9 cellular contexts compared by ENCODE assay signal in the genomic region with DNA sequence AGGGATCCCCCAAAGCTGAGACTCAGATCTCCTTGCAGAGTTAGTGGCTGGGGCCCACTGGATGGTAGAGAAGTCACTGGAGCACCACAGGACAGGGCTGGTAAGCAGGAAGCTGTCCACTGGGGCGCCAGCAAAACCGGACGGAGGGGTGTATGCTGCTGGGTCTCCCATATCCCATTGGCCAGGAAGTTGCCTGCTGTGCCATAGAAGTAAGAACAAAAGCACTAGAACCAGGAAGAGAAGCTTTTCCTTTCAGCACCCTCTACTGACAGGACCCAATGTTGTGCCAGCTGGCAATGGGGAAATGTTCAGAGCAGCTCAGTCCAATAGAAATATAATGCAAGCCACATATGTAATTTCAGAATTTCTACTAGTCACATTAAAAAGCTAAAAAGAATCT.
DNase-seq lines count a peak whose midpoint lies in the region; ATAC-seq and TF ChIP-seq lines count a peak whose summit lies in the region.
"Had no signal": no experiment of that assay in that cellular context is flagged by ENCODE, and none has a peak within 500 bp of the region (broad histone marks: within the 10 kb centered on the region; RNA-seq: fewer than 3 reads in every experiment).

No MANE protein-coding gene starts in this region.

- H3F3A ChIP-seq in PC-3 (ENCODE audit: low read length, unreplicated experiment), result no peaks in the 10 kb centered on the region

- H4K20me1 ChIP-seq in PC-3 (ENCODE audit: low read length), result no peaks in the 10 kb centered on the region

- H3K9me3 ChIP-seq in PC-3 (ENCODE audit: low read length), result no peaks in the 10 kb centered on the region
- no peaks in the 10 kb centered on the region for H3K9me3 ChIP-seq in right cardiac atrium (ENCODE audit: control insufficient read depth, low read length)
- H3K9me3 ChIP-seq: Caco-2 had no signal

- in situ Hi-C loops in ACHN (cut with HindIII; ENCODE audit: low pct_ligation_motif_present, low pct_unique_long_range_greater_than_20kb, low sequenced_read_pairs), result no loop called here

- peak; percentile 69 for TF ChIP-seq CTCF in PC-3 (conservative IDR thresholded peaks at IDR 0.05; ENCODE audit: low read depth, low read length)

- H3K36me3 ChIP-seq in PC-3 (ENCODE audit: low read depth, low read length), result no peaks in the 10 kb centered on the region

- no peak overlapping the region for H3K4me2 ChIP-seq in PC-3 (ENCODE audit: low read length)

- no peak overlapping the region for H3K9ac ChIP-seq in PC-3 (ENCODE audit: low read length)

- H3K79me2 ChIP-seq in PC-3 (ENCODE audit: low read length), result no peaks in the 10 kb centered on the region

- WGBS in right cardiac atrium, result 54% methylated on average over 3 of the region's 3 CpGs

- no peak overlapping the region for H2AFZ ChIP-seq in PC-3 (ENCODE audit: low read length)

- CTCF ChIA-PET in PC-3 (lab: Charles Lee), result interaction anchor here (0.5 to 0.7 kb wide), 2 partner anchors 52 to 159 kb away, joined by 3 read pairs; no protein-coding TSS in a partner anchor

- no peaks in the 10 kb centered on the region for H3K9me2 ChIP-seq in PC-3 (replicated peaks; ENCODE audit: low read length)

- H3K27ac ChIP-seq in PC-3 (ENCODE audit: low read length) (no peak overlapping the region), right cardiac atrium (ENCODE audit: low read length) (no peak overlapping the region)

- H3K27me3 ChIP-seq in PC-3 (ENCODE audit: low read length) (no peaks in the 10 kb centered on the region), right cardiac atrium (ENCODE audit: control insufficient read depth, insufficient read depth) (no peaks in the 10 kb centered on the region)

- no TSS peak for BruUV-seq in PC-3 (replicated peaks; lab: Mats Ljungman, UMichigan)

- POLR2A ChIA-PET in PC-3 (lab: Charles Lee; ENCODE audit: unreplicated experiment), result no interaction called here

- intact Hi-C loops in PC-3 (cut with micrococcal nuclease), result no loop called here
- intact Hi-C loops in right cardiac atrium (cut with DNase I), result no loop called here

- DNase-seq in ACHN (peak; percentile 35), HT-29 (ENCODE audit: low spot score) (peak; percentile 59), PC-3 (peak; percentile 53), right cardiac atrium (peak; percentile 15 to 58 (median 33)), LoVo (ENCODE audit: low spot score) (no peak)
- no peak for DNase-seq in stimulated activated naive CD8-positive, alpha-beta T cell treated with anti-CD3 and anti-CD28 coated beads, Interleukin-15, Interleukin-2, amounts not matched to agents 100 U/mL and 50 U/mL, for 24 hours

- H3K4me1 ChIP-seq in PC-3 (ENCODE audit: insufficient read depth, low read length) (no peaks in the 10 kb centered on the region), right cardiac atrium (ENCODE audit: control insufficient read depth, insufficient read depth, low read length) (no peaks in the 10 kb centered on the region)
- H3K4me1 ChIP-seq: Caco-2 had no signal

- H3K4me3 ChIP-seq in PC-3 (ENCODE audit: low read length), result no peak overlapping the region
- H3K4me3 ChIP-seq in right cardiac atrium (ENCODE audit: low read length), result no peak overlapping the region

- peak; percentile 54; the same call in 1 of the 2 replicates for ATAC-seq in PC-3
- peak; percentile 63 to 87 for ATAC-seq in right cardiac atrium
- ATAC-seq in HG03139 (IDR thresholded peaks at IDR 0.05; ENCODE audit: unreplicated experiment), result no peak
- ATAC-seq in stimulated activated naive CD8-positive, alpha-beta T cell treated with anti-CD3 and anti-CD28 coated beads, Interleukin-15, Interleukin-2, amounts not matched to agents 100 U/mL and 50 U/mL, for 24 hours, result no peak
- ATAC-seq in HG02588 (IDR thresholded peaks at IDR 0.05; ENCODE audit: unreplicated experiment), result no peak

Comparison
In these comparisons a context has a peak if more than half of its experiments do, and no peak if none do; other contexts are left out.
1. DNase-seq: peak in ACHN (single experiment), HT-29 (single experiment), PC-3 (single experiment) and right cardiac atrium (3 of 3); none in stimulated activated naive CD8-positive, alpha-beta T cell treated with anti-CD3 and anti-CD28 coated beads, Interleukin-15, Interleukin-2, amounts not matched to agents 100 U/mL and 50 U/mL, for 24 hours (single experiment) and LoVo (single experiment).
2. ATAC-seq: peak in PC-3 (single experiment) and right cardiac atrium (2 of 2); none in HG03139 (single experiment), stimulated activated naive CD8-positive, alpha-beta T cell treated with anti-CD3 and anti-CD28 coated beads, Interleukin-15, Interleukin-2, amounts not matched to agents 100 U/mL and 50 U/mL, for 24 hours (single experiment) and HG02588 (single experiment).